25 cellular contexts compared by ENCODE assay signal in the genomic region with DNA sequence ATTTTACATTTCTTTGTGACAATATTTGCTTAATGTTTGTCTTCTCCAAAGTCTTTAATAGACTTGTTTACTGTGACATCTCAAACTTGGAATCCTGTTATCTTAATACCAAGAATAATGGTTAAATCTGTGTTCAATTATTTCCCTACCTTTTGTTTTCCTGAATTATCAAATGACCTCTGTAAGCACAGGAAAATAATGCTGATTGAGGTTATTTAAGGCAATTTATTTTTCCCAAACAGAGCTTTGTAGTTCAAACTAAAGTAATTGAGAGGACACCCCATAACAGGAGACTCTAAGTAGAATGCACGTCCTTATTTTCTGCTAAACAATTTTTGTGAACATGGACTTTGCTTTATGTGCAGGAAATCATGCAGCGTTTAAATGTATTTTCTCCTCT.
"Had no signal": no experiment of that assay in that cellular context is flagged by ENCODE, and none has a peak within 500 bp of the region (broad histone marks: within the 10 kb centered on the region; RNA-seq: fewer than 3 reads in every experiment).

No MANE protein-coding gene starts in this region.

- H3K9me3 ChIP-seq: adrenal gland had no signal

- H3K4me3 ChIP-seq: adrenal gland, body of pancreas, coronary artery, dorsolateral prefrontal cortex had no signal

- FAIRE-seq: frontal cortex had no signal

- ATAC-seq: activated CD4-positive, CD25-positive, alpha-beta regulatory T cell treated with anti-CD3 and anti-CD28 coated beads, Interleukin-2, amount 50 U/mL, for 24 hours; activated CD8-positive, alpha-beta T cell treated with anti-CD3 and anti-CD28 coated beads for 36 hours; activated naive CD8-positive, alpha-beta T cell treated with anti-CD3 and anti-CD28 coated beads, Interleukin-2, amount 50 U/mL, for 24 hours; T-helper 17 cell had no signal

- H3K27ac ChIP-seq: adrenal gland, coronary artery, WERI-Rb-1 had no signal

- H3K27me3 ChIP-seq: adrenal gland, body of pancreas, dorsolateral prefrontal cortex had no signal

- H3K36me3 ChIP-seq: adrenal gland, WERI-Rb-1 had no signal

- DNase-seq: activated B cell treated with CpG ODN at 0.5 μM for 24 hours; activated CD4-positive, alpha-beta T cell treated with anti-CD3 and anti-CD28 coated beads for 48 hours; activated CD4-positive, alpha-beta T cell treated with anti-CD3 and anti-CD28 coated beads, Interleukin-2, amount 50 U/mL, for 1 hour; activated CD4-positive, alpha-beta T cell treated with anti-CD3 and anti-CD28 coated beads, Interleukin-2, amount 50 U/mL, for 48 hours; activated CD8-positive, alpha-beta memory T cell treated with anti-CD3 and anti-CD28 coated beads for 24 hours; activated CD8-positive, alpha-beta memory T cell treated with anti-CD3 and anti-CD28 coated beads, Interleukin-2, amount 50 U/mL, for 4 hours; activated CD8-positive, alpha-beta T cell treated with anti-CD3 and anti-CD28 coated beads for 36 hours; activated effector memory CD4-positive, alpha-beta T cell treated with anti-CD3 and anti-CD28 coated beads, Interleukin-2, amount 50 U/mL, for 16 hours; activated naive CD4-positive, alpha-beta T cell treated with anti-CD3 and anti-CD28 coated beads for 36 hours; activated naive CD8-positive, alpha-beta T cell treated with anti-CD3 and anti-CD28 coated beads for 36 hours; activated naive CD8-positive, alpha-beta T cell treated with anti-CD3 and anti-CD28 coated beads, Interleukin-2, amount 50 U/mL, for 24 hours; activated T-cell treated with anti-CD3 and anti-CD28 coated beads, Interleukin-2, amount 50 U/mL, for 1 hour; activated T-cell treated with anti-CD3 and anti-CD28 coated beads, Interleukin-2, amount 50 U/mL, for 48 hours; adrenal gland; aorta; effector memory CD4-positive, alpha-beta T cell; endodermal cell; T-helper 17 cell; T1000; WERI-Rb-1 had no signal

- H3K4me1 ChIP-seq: adrenal gland had no signal
